Comparison of ENCODE assay signal across 18 cellular contexts in the genomic region with DNA sequence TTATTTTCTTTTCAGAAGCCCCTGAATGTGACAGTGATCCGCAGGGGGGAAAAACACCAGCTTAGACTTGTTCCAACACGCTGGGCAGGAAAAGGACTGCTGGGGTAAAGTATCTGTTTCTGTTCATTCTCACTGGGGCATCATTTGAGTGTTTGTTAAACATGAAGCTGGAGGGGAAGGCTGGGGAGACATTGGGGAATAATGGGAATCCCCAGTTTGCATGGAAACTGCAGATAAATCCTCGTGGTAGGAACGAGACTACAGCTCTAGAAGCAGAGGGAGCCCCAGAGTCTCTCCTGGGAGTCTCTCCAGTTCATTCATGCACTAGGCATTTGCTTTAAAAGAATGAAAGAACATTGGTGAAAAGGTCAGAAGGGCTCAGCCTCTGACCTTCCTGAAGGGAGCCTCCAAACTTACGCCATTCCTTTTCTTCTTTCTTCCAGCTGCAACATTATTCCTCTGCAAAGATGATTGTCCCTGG. TPM values are rescaled to one million over a fixed set of nuclear protein-coding genes. Genes with fewer than 3 reads are reported as not detected.
DNase-seq lines count a peak whose midpoint lies in the region; ATAC-seq and TF ChIP-seq lines count a peak whose summit lies in the region.
"Had no signal": no experiment of that assay in that cellular context is flagged by ENCODE, and none has a peak within 500 bp of the region (broad histone marks: within the 10 kb centered on the region; RNA-seq: fewer than 3 reads in every experiment).

No MANE protein-coding gene starts in this region.

- no peaks in the 10 kb centered on the region for H3K9me3 Mint-ChIP-seq in effector memory CD8-positive, alpha-beta T cell
- H3K9me3 Mint-ChIP-seq: GM23338; T-helper 1 cell treated with Interleukin-12 subunit alpha and Interleukin-12 subunit beta and Interleukin-4 antibody, amounts not matched to agents 30 μg/mL and 1 μg/mL, for 36 hours had no signal

- peaks cover 53% of the 10 kb centered on the region for H3K36me3 Mint-ChIP-seq in effector memory CD8-positive, alpha-beta T cell (ENCODE audit: insufficient read depth)

- H3K4me3 ChIP-seq in BLaER1 (no peak overlapping the region), HEK293 (ENCODE audit: low read depth, low read length) (no peak overlapping the region), RWPE2 (ENCODE audit: severe bottlenecking) (no peak overlapping the region), fibroblast of villous mesenchyme (ENCODE audit: low read depth, low read length) (no peak overlapping the region), trophoblast cell (ENCODE audit: low read depth, low read length) (no peak overlapping the region)
- H3K4me3 ChIP-seq: GM23338, skin epidermis had no signal

- no CpG with 5 or more reads among the region's 5 CpGs for WGBS in trophoblast cell (ENCODE audit: extremely low coverage, insufficient coverage, insufficient read length)

- H2BK12ac ChIP-seq in trophoblast cell (ENCODE audit: low read length): no peak overlapping the region

- H2BK120ac ChIP-seq in trophoblast cell (ENCODE audit: insufficient read depth, low read length, poor library complexity): no peak overlapping the region

- no peaks in the 10 kb centered on the region; the same call in 1 of the 2 replicates for H4K20me1 ChIP-seq in BLaER1

- H3K4ac ChIP-seq in trophoblast cell (ENCODE audit: low read depth, low read length): no peak overlapping the region

- CTCF ChIA-PET in HEK293 (lab: Yijun Ruan, JAX): interaction anchor here (0.7 to 1.8 kb wide), 3 partner anchors 11 to 135 kb away, joined by 3 to 12 read pairs (median 4); no protein-coding TSS in a partner anchor

- no peak overlapping the region for H2AK5ac ChIP-seq in trophoblast cell (ENCODE audit: low read length)

- H4K8ac ChIP-seq in trophoblast cell (ENCODE audit: low read depth, low read length): no peak overlapping the region

- H3K9me3 ChIP-seq in BLaER1 (no peaks in the 10 kb centered on the region), HEK293 (ENCODE audit: control insufficient read depth, insufficient read depth, low read depth, low read length) (no peaks in the 10 kb centered on the region), RWPE2 (ENCODE audit: severe bottlenecking) (no peaks in the 10 kb centered on the region), trophoblast cell (ENCODE audit: insufficient read depth, low read depth, low read length) (no peaks in the 10 kb centered on the region)

- H3K4me1 ChIP-seq in BLaER1: peaks cover 48% of the 10 kb centered on the region
- no peaks in the 10 kb centered on the region for H3K4me1 ChIP-seq in HEK293 (ENCODE audit: control insufficient read depth, insufficient read depth, low read length)
- H3K4me1 ChIP-seq in RWPE2 (ENCODE audit: insufficient read depth, poor library complexity, severe bottlenecking): peaks cover 3% of the 10 kb centered on the region
- H3K4me1 ChIP-seq in trophoblast cell (ENCODE audit: control insufficient read depth in 1 of 2, insufficient read depth in 2 of 2, low read length in 2 of 2): peaks cover 6 to 7% of the 10 kb centered on the region in 2 experiments

- no peaks in the 10 kb centered on the region for H3K27me3 Mint-ChIP-seq in effector memory CD8-positive, alpha-beta T cell

- H3K23ac ChIP-seq in trophoblast cell (ENCODE audit: low read length): no peak overlapping the region

- no peak overlapping the region for H2BK5ac ChIP-seq in trophoblast cell (ENCODE audit: low read depth, low read length, poor library complexity)

- peaks cover 7 to 12% of the 10 kb centered on the region in 2 donors for H3K4me1 Mint-ChIP-seq in effector memory CD8-positive, alpha-beta T cell (ENCODE audit: low read depth in 2 of 2)

- peak overlapping the region; percentile 97; the same call in 1 of the 2 replicates for H3K4me2 ChIP-seq in BLaER1
- no peak overlapping the region for H3K4me2 ChIP-seq in trophoblast cell (ENCODE audit: low read length)
- H3K4me2 ChIP-seq: GM23338 had no signal

- H4K12ac ChIP-seq in trophoblast cell (ENCODE audit: low read depth, low read length): no peak overlapping the region

- H3K36me3 ChIP-seq in BLaER1: peaks cover 50% of the 10 kb centered on the region
- H3K36me3 ChIP-seq in HEK293 (ENCODE audit: control insufficient read depth in 2 of 2, insufficient read depth in 1 of 2, low read length in 2 of 2): peaks cover 30 to 49% of the 10 kb centered on the region in 2 experiments
- H3K36me3 ChIP-seq in RWPE2 (ENCODE audit: low read depth): peaks cover 60% of the 10 kb centered on the region
- H3K36me3 ChIP-seq in trophoblast cell (ENCODE audit: control insufficient read depth in 1 of 2, insufficient read depth in 2 of 2, low read length in 2 of 2): peaks cover 18 to 19% of the 10 kb centered on the region in 2 experiments

- no peak for DNase-seq in RWPE2 (ENCODE audit: low spot score)
- DNase-seq in fibroblast of villous mesenchyme (ENCODE audit: low read depth): peak; percentile 42
- DNase-seq in trophoblast cell: no peak
- no peak for DNase-seq in effector memory CD8-positive, alpha-beta T cell
- DNase-seq in stimulated activated CD4-positive, alpha-beta T cell treated with anti-CD3 and anti-CD28 coated beads, Interleukin-15, amount 100 ng/mL, for 24 hours: no peak
- DNase-seq in DMS53 (lab: John Stamatoyannopoulos, UW): no peak
- DNase-seq: activated naive CD4-positive, alpha-beta T cell treated with Interleukin-2 at 50 U/mL for 16 hours; brain microvascular endothelial cell; DND-41; stimulated activated naive CD4-positive, alpha-beta T cell treated with Interleukin-2 at 50 U/mL for 16 hours had no signal

- no peak overlapping the region for H4K91ac ChIP-seq in trophoblast cell (ENCODE audit: low read depth, low read length)

- TF ChIP-seq CTCF in HEK293 (tag by site-specific recombination; IDR thresholded peaks at IDR 0.05) (no peak), RWPE2 (IDR thresholded peaks at IDR 0.05; ENCODE audit: poor library complexity, severe bottlenecking) (no peak), fibroblast of villous mesenchyme (IDR thresholded peaks at IDR 0.05; ENCODE audit: insufficient read depth, low read depth, low read length) (no peak)

- H3K9ac ChIP-seq in BLaER1 (peak overlapping the region; percentile 32; the same call in 1 of the 2 replicates), trophoblast cell (ENCODE audit: low read length) (no peak overlapping the region)

- peak overlapping the region in 1 of 2 donors; percentile 95 for H3K27ac Mint-ChIP-seq in effector memory CD8-positive, alpha-beta T cell
- H3K27ac Mint-ChIP-seq: GM23338; T-helper 1 cell treated with Interleukin-12 subunit alpha and Interleukin-12 subunit beta and Interleukin-4 antibody, amounts not matched to agents 30 μg/mL and 1 μg/mL, for 36 hours had no signal

- H3K27ac ChIP-seq in BLaER1 (peak overlapping the region; percentile 20; the same call in 1 of the 2 replicates), HEK293 (ENCODE audit: extremely low read depth, low read depth, low read length) (no peak overlapping the region; the same call in 1 of the 2 replicates), RWPE2 (ENCODE audit: poor library complexity, severe bottlenecking) (peak overlapping the region; percentile 33), trophoblast cell (ENCODE audit: low read depth, low read length) (no peak overlapping the region)
- H3K27ac ChIP-seq: brain microvascular endothelial cell had no signal

- H3K27me3 ChIP-seq in BLaER1 (no peaks in the 10 kb centered on the region), RWPE2 (ENCODE audit: insufficient read depth, poor library complexity, severe bottlenecking) (no peaks in the 10 kb centered on the region), trophoblast cell (ENCODE audit: insufficient read depth, low read length) (no peaks in the 10 kb centered on the region)
- H3K27me3 ChIP-seq: brain microvascular endothelial cell had no signal

- POLR2A ChIA-PET in HEK293 (lab: Yijun Ruan, JAX): no interaction called here

- H3K79me1 ChIP-seq in trophoblast cell (ENCODE audit: low read length): peaks cover 4% of the 10 kb centered on the region

- no peak overlapping the region for H3K4me3 Mint-ChIP-seq in effector memory CD8-positive, alpha-beta T cell
- H3K4me3 Mint-ChIP-seq: GM23338; T-helper 1 cell treated with Interleukin-12 subunit alpha and Interleukin-12 subunit beta and Interleukin-4 antibody, amounts not matched to agents 30 μg/mL and 1 μg/mL, for 36 hours had no signal

- no peaks in the 10 kb centered on the region for H3K79me2 ChIP-seq in trophoblast cell (ENCODE audit: control insufficient read depth, insufficient read depth, low read length, poor library complexity)

- no peak for ATAC-seq in RWPE2 (ENCODE audit: low read depth)
- no peak for ATAC-seq in effector memory CD8-positive, alpha-beta T cell (replicated peaks)

- no peak overlapping the region for H3K14ac ChIP-seq in trophoblast cell (ENCODE audit: low read length)

- no peak overlapping the region for H2AFZ ChIP-seq in trophoblast cell (ENCODE audit: insufficient read depth, low read length, poor library complexity)
- H2AFZ ChIP-seq: GM23338 had no signal

- H3K18ac ChIP-seq in trophoblast cell (ENCODE audit: low read length): no peak overlapping the region

TF ChIP-seq in HEK293, 187 proteins besides CTCF, POLR2A, EP300 and RAD21:
- peak; percentile 75 for TF ChIP-seq FEZF1 (tag by site-specific recombination; IDR thresholded peaks at IDR 0.05)
- TF ChIP-seq ZNF830 (tag by site-specific recombination; IDR thresholded peaks at IDR 0.05; ENCODE audit: low read depth): no peak
- TF ChIP-seq ZIC2 (tag by site-specific recombination; IDR thresholded peaks at IDR 0.05): peak; percentile 83
- peak; percentile 35; the same call in 1 of the 2 replicates for TF ChIP-seq GLIS1 (tag by site-specific recombination; IDR thresholded peaks at IDR 0.05)
- no peak for TF ChIP-seq ZNF658 (tag by site-specific recombination; IDR thresholded peaks at IDR 0.05)

RNA-seq across cellular contexts. Expression of a gene that starts 2.5 kb away (rescaled TPM):
- 6.8 and 8.2 TPM in 2 replicates for total RNA-seq in fibroblast of villous mesenchyme
- polyA plus RNA-seq in trophoblast cell (2013): 3.4 and 3.9 TPM in 2 replicates

RNA-seq across cellular contexts. Expression of a gene that starts 27.3 kb away (rescaled TPM):
- 28.9 and 35.1 TPM in 2 replicates for total RNA-seq in fibroblast of villous mesenchyme
- 45.6 and 47.7 TPM in 2 replicates for polyA plus RNA-seq in trophoblast cell (2013)

RNA-seq across cellular contexts. Expression of a gene that starts 57.2 kb away (rescaled TPM):
- not detected in 2 replicates for total RNA-seq in fibroblast of villous mesenchyme
- polyA plus RNA-seq in trophoblast cell (2013): 2.5 TPM in 2 replicates
- total RNA-seq: GM23338, osteocyte, RPMI7951, urinary bladder had no signal
- polyA plus RNA-seq: GM23338 had no signal

Comparison
In these comparisons a context has a peak if more than half of its experiments do, and no peak if none do; other contexts are left out.
1. H3K27ac ChIP-seq: peak in BLaER1 (single experiment) and RWPE2 (single experiment); none in HEK293 (single experiment) and trophoblast cell (single experiment).